Comparison of ENCODE assay signal across 25 cellular contexts in the genomic region with DNA sequence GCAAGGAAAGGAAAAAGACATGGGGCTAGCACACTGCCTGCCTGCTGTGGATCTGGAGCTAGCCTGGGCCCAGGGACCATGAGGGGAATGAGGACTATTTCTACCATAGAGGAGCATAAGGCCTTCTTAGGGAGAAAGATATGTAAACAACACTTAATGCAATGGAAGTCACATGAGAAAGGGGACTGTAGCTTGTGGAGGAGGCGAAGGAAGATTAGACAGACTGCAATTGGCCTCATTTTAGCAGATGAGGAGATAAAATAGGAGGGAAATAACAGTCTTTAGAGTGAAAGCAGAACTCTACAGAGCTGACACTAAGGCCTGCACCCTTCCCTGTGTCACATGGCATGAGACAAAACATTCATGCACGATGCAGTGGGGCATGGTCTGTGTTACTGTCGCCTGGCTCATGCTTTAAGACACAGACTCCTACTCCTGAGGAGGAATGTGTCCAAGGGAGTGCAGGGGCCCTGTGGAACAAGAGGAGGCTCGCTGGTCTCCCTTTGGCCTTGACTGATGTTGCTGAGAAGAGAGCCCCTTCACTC.
"Had no signal": no experiment of that assay in that cellular context is flagged by ENCODE, and none has a peak within 500 bp of the region (broad histone marks: within the 10 kb centered on the region; RNA-seq: fewer than 3 reads in every experiment).

No MANE protein-coding gene starts in this region.

- H3K27ac Mint-ChIP-seq: activated naive CD8-positive, alpha-beta T cell; activated T-cell treated with anti-CD3 and anti-CD28 coated beads, Interleukin-2, amount 50 U/mL, for 72 hours; naive thymus-derived CD4-positive, alpha-beta T cell; stimulated activated naive B cell treated with anti-CD40 and anti-IgM and Interleukin-4, amounts not matched to agents 10 μg/mL and 1 μg/mL and 100 μg/mL, for 72 hours had no signal

- H3K4me3 ChIP-seq: heart right ventricle, left lung, right atrium auricular region, suprapubic skin, transverse colon had no signal

- ATAC-seq: activated T-cell treated with anti-CD3 and anti-CD28 coated beads, Interleukin-2, amount 50 U/mL, for 72 hours; esophagus mucosa; foreskin keratinocyte; heart right ventricle; left lung; naive thymus-derived CD4-positive, alpha-beta T cell; stimulated activated naive B cell treated with anti-CD40 and anti-IgM and Interleukin-4, amounts not matched to agents 10 μg/mL and 1 μg/mL and 100 μg/mL, for 72 hours had no signal

- H3K9ac ChIP-seq: parathyroid adenoma had no signal

- H3K4me3 Mint-ChIP-seq: activated naive CD8-positive, alpha-beta T cell; activated T-cell treated with anti-CD3 and anti-CD28 coated beads, Interleukin-2, amount 50 U/mL, for 72 hours; brain; naive thymus-derived CD4-positive, alpha-beta T cell; neural crest cell; stimulated activated naive B cell treated with anti-CD40 and anti-IgM and Interleukin-4, amounts not matched to agents 10 μg/mL and 1 μg/mL and 100 μg/mL, for 72 hours had no signal

- DNase-seq: activated CD4-positive, alpha-beta T cell treated with anti-CD3 and anti-CD28 coated beads for 4 hours; activated CD4-positive, alpha-beta T cell treated with anti-CD3 and anti-CD28 coated beads, Interleukin-2, amount 50 U/mL, for 4 hours; activated naive CD4-positive, alpha-beta T cell; activated T-cell treated with anti-CD3 and anti-CD28 coated beads for 4 hours; activated T-cell treated with anti-CD3 and anti-CD28 coated beads, Interleukin-2, amount 50 U/mL, for 72 hours; anterior cingulate cortex; cortex of kidney; foreskin keratinocyte; heart right ventricle; left lung; midbrain; naive thymus-derived CD4-positive, alpha-beta T cell; nucleus accumbens; stimulated activated CD4-positive, alpha-beta T cell treated with anti-CD3 and anti-CD28 coated beads, Interleukin-15, amount 100 ng/mL, for 24 hours; stimulated activated CD4-positive, alpha-beta T cell treated with anti-CD3 and anti-CD28 coated beads, Interleukin-2, amount 100 ng/mL, for 24 hours; stimulated activated naive B cell treated with anti-CD40 and anti-IgM and Interleukin-4, amounts not matched to agents 10 μg/mL and 1 μg/mL and 100 μg/mL, for 72 hours; transverse colon had no signal

- H3K27ac ChIP-seq: foreskin keratinocyte, heart right ventricle, left lung, parathyroid adenoma, right atrium auricular region, suprapubic skin, transverse colon, VCaP had no signal

- H3K79me2 ChIP-seq: parathyroid adenoma had no signal

- H3K27me3 Mint-ChIP-seq: activated naive CD8-positive, alpha-beta T cell; brain; stimulated activated naive B cell treated with anti-CD40 and anti-IgM and Interleukin-4, amounts not matched to agents 10 μg/mL and 1 μg/mL and 100 μg/mL, for 72 hours had no signal

- H3K27me3 ChIP-seq: foreskin keratinocyte, heart right ventricle, left lung, right atrium auricular region, suprapubic skin, transverse colon had no signal

- H3K9me3 ChIP-seq: heart right ventricle, left lung, right atrium auricular region, suprapubic skin, transverse colon had no signal

- H3K36me3 Mint-ChIP-seq: activated naive CD8-positive, alpha-beta T cell; brain; naive thymus-derived CD4-positive, alpha-beta T cell; stimulated activated naive B cell treated with anti-CD40 and anti-IgM and Interleukin-4, amounts not matched to agents 10 μg/mL and 1 μg/mL and 100 μg/mL, for 72 hours had no signal

- H3K4me1 ChIP-seq: left lung, parathyroid adenoma had no signal

- H2AFZ ChIP-seq: parathyroid adenoma had no signal

- H3K36me3 ChIP-seq: heart right ventricle, left lung, right atrium auricular region, suprapubic skin, transverse colon had no signal

- H3K4me1 Mint-ChIP-seq: stimulated activated naive B cell treated with anti-CD40 and anti-IgM and Interleukin-4, amounts not matched to agents 10 μg/mL and 1 μg/mL and 100 μg/mL, for 72 hours had no signal
